In the genomic region with DNA sequence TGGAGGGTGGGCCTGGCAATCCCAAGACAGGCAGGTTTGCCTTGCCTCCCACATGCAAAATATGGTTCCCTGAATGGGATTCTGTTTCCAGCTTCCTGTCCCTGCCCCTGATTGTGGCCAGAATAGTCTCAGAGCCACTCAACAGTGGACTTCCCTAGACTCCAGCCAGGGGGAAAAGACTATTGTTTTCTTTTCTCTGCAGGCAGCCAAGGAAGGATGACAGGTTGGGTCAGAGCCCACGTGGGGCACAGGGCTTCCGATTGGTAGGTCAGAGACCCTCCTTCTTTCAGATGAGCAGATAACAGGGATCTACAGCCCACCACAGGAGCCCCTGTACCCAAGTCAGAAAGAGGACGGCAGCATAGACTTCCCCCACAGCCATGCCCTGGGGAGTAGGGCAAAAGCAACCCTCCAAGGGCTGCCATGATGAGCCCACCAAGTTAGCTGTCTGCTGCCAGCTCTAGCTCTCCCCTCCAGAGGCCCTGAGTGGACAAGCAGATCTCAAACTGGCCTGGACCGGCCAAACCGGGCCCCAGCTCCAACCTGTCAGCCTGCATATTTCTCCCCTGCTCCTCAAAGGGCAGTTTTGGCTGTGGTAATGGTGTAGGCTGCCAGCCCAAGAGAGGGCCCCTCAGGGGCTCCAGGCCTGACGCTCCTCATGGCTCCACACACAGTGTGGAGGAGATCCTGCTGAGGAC, we compare ENCODE assay signal across 10 cellular contexts. TPM values are rescaled to one million over a fixed set of nuclear protein-coding genes. Genes with fewer than 3 reads are reported as not detected.
DNase-seq lines count a peak whose midpoint lies in the region; ATAC-seq lines count a peak whose summit lies in the region.
"Had no signal": no experiment of that assay in that cellular context is flagged by ENCODE, and none has a peak within 500 bp of the region (broad histone marks: within the 10 kb centered on the region; RNA-seq: fewer than 3 reads in every experiment).

No MANE protein-coding gene starts in this region.

- H3K4me3 Mint-ChIP-seq in activated CD4-positive, alpha-beta T cell treated with anti-CD3 and anti-CD28 coated beads for 36 hours, result no peak overlapping the region
- H3K4me3 Mint-ChIP-seq in activated CD8-positive, alpha-beta T cell treated with anti-CD3 and anti-CD28 coated beads, Interleukin-2, amount 10 ng/mL, durations not matched to agents 7 days and 5 days, result peak overlapping the region; percentile 79
- peak overlapping the region; percentile 74 to 82 (median 80) for H3K4me3 Mint-ChIP-seq in immature natural killer cell
- H3K4me3 Mint-ChIP-seq in stimulated activated naive CD8-positive, alpha-beta T cell treated with anti-CD3 and anti-CD28 coated beads, Interleukin-15, amount 100 ng/mL, for 72 hours, result peak overlapping the region; percentile 51 to 63

- ATAC-seq in activated CD4-positive, alpha-beta T cell treated with anti-CD3 and anti-CD28 coated beads for 36 hours, result no peak
- ATAC-seq in activated CD8-positive, alpha-beta T cell treated with anti-CD3 and anti-CD28 coated beads, Interleukin-2, amount 10 ng/mL, durations not matched to agents 7 days and 5 days, result no peak
- ATAC-seq in stimulated activated naive CD8-positive, alpha-beta T cell treated with anti-CD3 and anti-CD28 coated beads, Interleukin-15, amount 100 ng/mL, for 72 hours, result no peak
- no peak for ATAC-seq in GM18498 (IDR thresholded peaks at IDR 0.05; ENCODE audit: unreplicated experiment)

- H3K4me1 Mint-ChIP-seq in activated CD4-positive, alpha-beta T cell treated with anti-CD3 and anti-CD28 coated beads for 36 hours, result peaks cover 71% of the 10 kb centered on the region
- peaks cover 90% of the 10 kb centered on the region for H3K4me1 Mint-ChIP-seq in activated CD8-positive, alpha-beta T cell treated with anti-CD3 and anti-CD28 coated beads, Interleukin-2, amount 10 ng/mL, durations not matched to agents 7 days and 5 days (ENCODE audit: low read depth)
- H3K4me1 Mint-ChIP-seq in immature natural killer cell, result peaks cover 39 to 43% of the 10 kb centered on the region in 2 donors
- H3K4me1 Mint-ChIP-seq in stimulated activated naive CD8-positive, alpha-beta T cell treated with anti-CD3 and anti-CD28 coated beads, Interleukin-15, amount 100 ng/mL, for 72 hours, result peaks cover 77% of the 10 kb centered on the region

- DNase-seq in activated CD4-positive, alpha-beta T cell treated with anti-CD3 and anti-CD28 coated beads for 36 hours, result peak; percentile 7
- DNase-seq in activated CD4-positive, alpha-beta T cell treated with anti-CD3 and anti-CD28 coated beads, Interleukin-2, amount 50 U/mL, for 1 hour, result no peak
- DNase-seq in activated CD8-positive, alpha-beta T cell treated with anti-CD3 and anti-CD28 coated beads, Interleukin-2, amount 10 ng/mL, durations not matched to agents 7 days and 5 days, result no peak
- no peak for DNase-seq in immature natural killer cell
- no peak for DNase-seq in stimulated activated naive CD8-positive, alpha-beta T cell treated with anti-CD3 and anti-CD28 coated beads, Interleukin-15, amount 100 ng/mL, for 72 hours
- DNase-seq in glomerular visceral epithelial cell (ENCODE audit: extremely low spot score), result no peak
- no peak for DNase-seq in EL
- DNase-seq: Kasumi-1 had no signal

- no peaks in the 10 kb centered on the region for H3K9me3 Mint-ChIP-seq in activated CD4-positive, alpha-beta T cell treated with anti-CD3 and anti-CD28 coated beads for 36 hours (ENCODE audit: low read depth)
- no peaks in the 10 kb centered on the region for H3K9me3 Mint-ChIP-seq in activated CD8-positive, alpha-beta T cell treated with anti-CD3 and anti-CD28 coated beads, Interleukin-2, amount 10 ng/mL, durations not matched to agents 7 days and 5 days (ENCODE audit: insufficient read depth)
- no peaks in the 10 kb centered on the region for H3K9me3 Mint-ChIP-seq in immature natural killer cell
- no peaks in the 10 kb centered on the region for H3K9me3 Mint-ChIP-seq in stimulated activated naive CD8-positive, alpha-beta T cell treated with anti-CD3 and anti-CD28 coated beads, Interleukin-15, amount 100 ng/mL, for 72 hours

- intact Hi-C loops in activated CD4-positive, alpha-beta T cell treated with anti-CD3 and anti-CD28 coated beads for 36 hours (cut with DNase I, micrococcal nuclease), result no loop called here

- no peaks in the 10 kb centered on the region for H3K27me3 Mint-ChIP-seq in activated CD4-positive, alpha-beta T cell treated with anti-CD3 and anti-CD28 coated beads for 36 hours
- no peaks in the 10 kb centered on the region for H3K27me3 Mint-ChIP-seq in activated CD8-positive, alpha-beta T cell treated with anti-CD3 and anti-CD28 coated beads, Interleukin-2, amount 10 ng/mL, durations not matched to agents 7 days and 5 days (ENCODE audit: low read depth)
- H3K27me3 Mint-ChIP-seq in immature natural killer cell (ENCODE audit: low read depth in 3 of 3), result peaks cover 0 to 5% (median 1%) of the 10 kb centered on the region in 3 donors
- no peaks in the 10 kb centered on the region for H3K27me3 Mint-ChIP-seq in stimulated activated naive CD8-positive, alpha-beta T cell treated with anti-CD3 and anti-CD28 coated beads, Interleukin-15, amount 100 ng/mL, for 72 hours

- peak overlapping the region; percentile 72 for H3K27ac Mint-ChIP-seq in activated CD4-positive, alpha-beta T cell treated with anti-CD3 and anti-CD28 coated beads for 36 hours
- peak overlapping the region; percentile 89 for H3K27ac Mint-ChIP-seq in activated CD8-positive, alpha-beta T cell treated with anti-CD3 and anti-CD28 coated beads, Interleukin-2, amount 10 ng/mL, durations not matched to agents 7 days and 5 days
- H3K27ac Mint-ChIP-seq in immature natural killer cell, result peak overlapping the region; percentile 20 to 79 (median 73)
- peak overlapping the region; percentile 36 to 89 for H3K27ac Mint-ChIP-seq in stimulated activated naive CD8-positive, alpha-beta T cell treated with anti-CD3 and anti-CD28 coated beads, Interleukin-15, amount 100 ng/mL, for 72 hours

- peaks cover 20% of the 10 kb centered on the region for H3K36me3 Mint-ChIP-seq in activated CD4-positive, alpha-beta T cell treated with anti-CD3 and anti-CD28 coated beads for 36 hours (ENCODE audit: low read depth)
- peaks cover 45% of the 10 kb centered on the region for H3K36me3 Mint-ChIP-seq in activated CD8-positive, alpha-beta T cell treated with anti-CD3 and anti-CD28 coated beads, Interleukin-2, amount 10 ng/mL, durations not matched to agents 7 days and 5 days (ENCODE audit: low read depth)
- peaks cover 11 to 18% (median 14%) of the 10 kb centered on the region in 3 donors for H3K36me3 Mint-ChIP-seq in immature natural killer cell

- CTCF ChIA-PET in activated CD4-positive, alpha-beta T cell treated with anti-CD3 and anti-CD28 coated beads for 36 hours (lab: Charles Lee), result interaction anchor here (0.5 to 11.1 kb wide), 16 partner anchors 13 to 959 kb away, joined by 3 to 191 read pairs (median 6); a partner anchor contains a TSS
- CTCF ChIA-PET in activated CD8-positive, alpha-beta T cell treated with anti-CD3 and anti-CD28 coated beads, Interleukin-2, amount 10 ng/mL, durations not matched to agents 7 days and 5 days (lab: Charles Lee), result interaction anchor here (0.7 to 9.7 kb wide), 20 partner anchors 9 to 218 kb away, joined by 3 to 176 read pairs (median 6); a partner anchor contains a TSS

- POLR2A ChIA-PET in activated CD4-positive, alpha-beta T cell treated with anti-CD3 and anti-CD28 coated beads for 36 hours (lab: Charles Lee), result interaction anchor here (0.6 kb wide), 2 partner anchors 60 to 131 kb away, joined by 3 read pairs; no protein-coding TSS in a partner anchor
- POLR2A ChIA-PET in activated CD8-positive, alpha-beta T cell treated with anti-CD3 and anti-CD28 coated beads, Interleukin-2, amount 10 ng/mL, durations not matched to agents 7 days and 5 days (lab: Charles Lee), result interaction anchor here (0.8 to 7.9 kb wide), 6 partner anchors 8 to 120 kb away, joined by 3 to 53 read pairs (median 5); a partner anchor contains a TSS

RNA-seq across cellular contexts. Expression of a gene that starts 6.3 kb away (rescaled TPM):
- under 1 TPM; 0.59 to 0.74 TPM for total RNA-seq in activated CD4-positive, alpha-beta T cell treated with anti-CD3 and anti-CD28 coated beads for 36 hours
- under 1 TPM; 0.52 to 0.79 TPM for total RNA-seq in activated CD8-positive, alpha-beta T cell treated with anti-CD3 and anti-CD28 coated beads, Interleukin-2, amount 10 ng/mL, durations not matched to agents 7 days and 5 days
- not detected for polyA plus RNA-seq in immature natural killer cell
- total RNA-seq: A673 had no signal

RNA-seq across cellular contexts. Expression of a gene that starts 19.9 kb away (rescaled TPM):
- total RNA-seq in activated CD4-positive, alpha-beta T cell treated with anti-CD3 and anti-CD28 coated beads for 36 hours, result 10 to 100 TPM; 85.0 to 93.5 TPM
- total RNA-seq in activated CD8-positive, alpha-beta T cell treated with anti-CD3 and anti-CD28 coated beads, Interleukin-2, amount 10 ng/mL, durations not matched to agents 7 days and 5 days, result 100 to 1,000 TPM; 154 to 162 TPM
- 100 to 1,000 TPM in 2 of 3 donors, 10 to 100 TPM in 1; 96.4 to 159 (median 143) TPM for polyA plus RNA-seq in immature natural killer cell

RNA-seq across cellular contexts. Expression of a gene that starts 21.1 kb away (rescaled TPM):
- total RNA-seq in activated CD4-positive, alpha-beta T cell treated with anti-CD3 and anti-CD28 coated beads for 36 hours, result 10 to 100 TPM; 52.8 to 68.7 TPM
- total RNA-seq in activated CD8-positive, alpha-beta T cell treated with anti-CD3 and anti-CD28 coated beads, Interleukin-2, amount 10 ng/mL, durations not matched to agents 7 days and 5 days, result 10 to 100 TPM; 57.7 to 60.8 TPM
- polyA plus RNA-seq in immature natural killer cell, result 10 to 100 TPM; 18.0 to 37.0 (median 27.4) TPM

RNA-seq across cellular contexts. Expression of a gene that starts 26.5 kb away (rescaled TPM):
- total RNA-seq in activated CD4-positive, alpha-beta T cell treated with anti-CD3 and anti-CD28 coated beads for 36 hours, result 10 to 100 TPM; 52.9 to 59.2 TPM
- 10 to 100 TPM; 90.7 to 91.9 TPM for total RNA-seq in activated CD8-positive, alpha-beta T cell treated with anti-CD3 and anti-CD28 coated beads, Interleukin-2, amount 10 ng/mL, durations not matched to agents 7 days and 5 days
- 10 to 100 TPM; 57.1 to 83.6 (median 66.8) TPM for polyA plus RNA-seq in immature natural killer cell

RNA-seq across cellular contexts. Expression of a gene that starts 59.3 kb away (rescaled TPM):
- total RNA-seq in activated CD4-positive, alpha-beta T cell treated with anti-CD3 and anti-CD28 coated beads for 36 hours, result 100 to 1,000 TPM in 1 of 2 experiments, 10 to 100 TPM in 1; 95.2 to 113 TPM
- 100 to 1,000 TPM; 131 TPM for total RNA-seq in activated CD8-positive, alpha-beta T cell treated with anti-CD3 and anti-CD28 coated beads, Interleukin-2, amount 10 ng/mL, durations not matched to agents 7 days and 5 days
- 10 to 100 TPM; 76.9 to 99.5 (median 81.5) TPM for polyA plus RNA-seq in immature natural killer cell
